Comparison of ENCODE assay signal across 9 cellular contexts in the genomic region with DNA sequence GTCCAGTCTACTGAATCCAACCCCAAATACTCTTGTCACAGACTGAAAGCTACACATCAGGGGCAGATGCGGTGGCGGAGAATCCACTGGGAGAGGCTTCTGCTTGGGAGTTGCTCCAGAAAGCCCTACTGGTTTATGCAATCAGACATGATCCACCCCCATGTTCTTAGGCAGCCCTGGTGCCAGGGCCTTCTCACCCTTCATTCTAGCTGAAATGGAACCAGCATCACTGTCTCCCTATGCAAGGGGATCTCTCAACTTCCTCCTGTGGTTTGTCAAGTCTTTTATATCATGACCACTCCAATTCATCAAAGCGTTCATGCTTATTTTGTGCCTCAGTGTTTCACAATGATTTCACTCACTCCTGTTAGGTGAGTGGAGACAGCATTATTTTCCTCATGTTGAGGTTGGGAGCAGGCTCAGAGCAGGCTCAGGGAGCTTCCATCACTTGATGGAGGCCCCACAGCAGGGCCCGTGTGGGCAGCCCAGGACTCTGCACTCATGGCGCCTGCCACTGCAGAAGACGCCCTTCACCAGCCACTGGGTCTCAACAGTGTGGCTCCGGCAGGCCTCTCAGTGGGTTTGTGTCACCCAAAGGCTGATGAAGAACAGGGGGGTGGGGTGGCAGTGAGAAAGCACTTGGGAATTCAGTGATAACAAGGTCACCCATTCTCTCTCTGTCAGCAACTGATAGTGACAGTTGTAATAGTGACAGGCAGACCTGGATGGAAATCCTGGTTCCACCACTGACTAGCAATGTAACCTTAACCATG.
DNase-seq lines count a peak whose midpoint lies in the region; ATAC-seq and TF ChIP-seq lines count a peak whose summit lies in the region.
"Had no signal": no experiment of that assay in that cellular context is flagged by ENCODE, and none has a peak within 500 bp of the region (broad histone marks: within the 10 kb centered on the region; RNA-seq: fewer than 3 reads in every experiment).

No MANE protein-coding gene starts in this region.

- TF ChIP-seq EP300 in upper lobe of left lung (IDR thresholded peaks at IDR 0.05) = no peak

- CTCF ChIA-PET in T-cell (lab: Charles Lee) = interaction anchor here (0.5 to 2.4 kb wide), 13 partner anchors 11 to 984 kb away, joined by 3 to 34 read pairs (median 3); no protein-coding TSS in a partner anchor

- H3K4me1 Mint-ChIP-seq in T-cell = peaks cover 49 to 68% (median 54%) of the 10 kb centered on the region in 3 donors

- peak overlapping the region in 1 of 3 donors; percentile 55 for H3K4me3 Mint-ChIP-seq in T-cell

- peaks cover 12 to 38% (median 18%) of the 10 kb centered on the region in 4 donors for H3K4me1 ChIP-seq in upper lobe of left lung
- H3K4me1 ChIP-seq: parathyroid adenoma had no signal

- no peak for TF ChIP-seq CTCF in upper lobe of left lung (IDR thresholded peaks at IDR 0.05)

- H3K9me3 Mint-ChIP-seq in T-cell = no peaks in the 10 kb centered on the region

- no peak for TF ChIP-seq POLR2A in upper lobe of left lung (IDR thresholded peaks at IDR 0.05)

- ATAC-seq in T-cell (replicated peaks in 1 of 4) (peak in 3 of 4 experiments; percentile 1 to 6 (median 3)), upper lobe of left lung (ENCODE audit: low FRiP score in 2 of 2) (peak; percentile 20 to 25), GM21367 (IDR thresholded peaks at IDR 0.05; ENCODE audit: unreplicated experiment) (no peak), GM18868 (IDR thresholded peaks at IDR 0.05; ENCODE audit: unreplicated experiment) (no peak)

- DNase-seq in activated effector memory CD4-positive, alpha-beta T cell treated with anti-CD3 and anti-CD28 coated beads, Interleukin-2, amount 50 U/mL, for 16 hours = peak; percentile 66
- DNase-seq in activated effector memory CD4-positive, alpha-beta T cell treated with Interleukin-2 at 50 U/mL for 16 hours = no peak
- peak in 4 of 34 experiments; percentile 19 to 32 (median 20) for DNase-seq in T-cell
- peak in 29 of 42 donors; percentile 37 to 85 (median 58) for DNase-seq in head of caudate nucleus
- peak in 1 of 2 donors; percentile 38 for DNase-seq in upper lobe of left lung
- DNase-seq in DMS79 treated with DMSO at 0.1 percent for 48 hours (lab: John Stamatoyannopoulos, UW) = no peak

- H3K36me3 ChIP-seq in upper lobe of left lung = peaks cover 0 to 2% (median 0%) of the 10 kb centered on the region in 4 donors

- no peaks in the 10 kb centered on the region for H3K36me3 Mint-ChIP-seq in T-cell

- H3K27me3 Mint-ChIP-seq in T-cell = no peaks in the 10 kb centered on the region

- peak overlapping the region; percentile 90 to 93 for H3K27ac Mint-ChIP-seq in T-cell

- H3K4me3 ChIP-seq in upper lobe of left lung = no peak overlapping the region

- H3K9me3 ChIP-seq in upper lobe of left lung = no peaks in the 10 kb centered on the region

- H3K27me3 ChIP-seq in upper lobe of left lung = no peaks in the 10 kb centered on the region

- 70 to 81% methylated on average over 4 to 7 of the region's 7 CpGs for WGBS in upper lobe of left lung, 2 donors

- intact Hi-C loops in head of caudate nucleus (cut with DNase I) = no loop called here

- POLR2A ChIA-PET in T-cell (lab: Charles Lee) = interaction anchor here in 1 of 2 donors (0.9 to 1.4 kb wide), 3 partner anchors 11 to 53 kb away, joined by 4 to 9 read pairs (median 9); no protein-coding TSS in a partner anchor

- peak overlapping the region; percentile 67 to 87 (median 82) for H3K27ac ChIP-seq in upper lobe of left lung
- H3K27ac ChIP-seq: parathyroid adenoma had no signal

Comparison
In these comparisons a context has a peak if more than half of its experiments do, and no peak if none do; other contexts are left out.
1. DNase-seq: peak in activated effector memory CD4-positive, alpha-beta T cell treated with anti-CD3 and anti-CD28 coated beads, Interleukin-2, amount 50 U/mL, for 16 hours (single experiment) and head of caudate nucleus (29 of 42); none in activated effector memory CD4-positive, alpha-beta T cell treated with Interleukin-2 at 50 U/mL for 16 hours (single experiment) and DMS79 treated with DMSO at 0.1 percent for 48 hours (single experiment).
2. ATAC-seq: peak in T-cell (3 of 4) and upper lobe of left lung (2 of 2); none in GM21367 (single experiment) and GM18868 (single experiment).